In the genomic region with DNA sequence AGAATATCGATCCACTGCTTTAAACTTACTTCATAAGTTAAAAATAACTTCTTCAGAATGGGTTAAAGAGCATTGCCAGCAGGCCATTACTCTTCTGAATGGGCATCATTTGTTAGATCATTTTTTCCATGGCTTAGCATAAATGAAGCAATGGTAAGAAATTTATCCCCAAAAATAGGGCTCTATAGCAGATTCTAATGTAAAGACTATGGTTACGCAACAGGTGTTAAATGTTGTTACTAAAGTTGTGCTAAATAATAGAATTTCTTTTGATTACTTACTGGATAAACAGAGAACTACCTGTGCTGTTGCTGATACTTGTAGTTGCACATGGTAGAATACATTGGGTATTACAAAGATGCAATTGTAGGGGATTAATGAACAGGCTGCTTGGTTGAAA, we compare ENCODE assay signal across 42 cellular contexts. TPM values are rescaled to one million over a fixed set of nuclear protein-coding genes. Genes with fewer than 3 reads are reported as not detected.
"Had no signal": no experiment of that assay in that cellular context is flagged by ENCODE, and none has a peak within 500 bp of the region (broad histone marks: within the 10 kb centered on the region; RNA-seq: fewer than 3 reads in every experiment).

No MANE protein-coding gene starts in this region.

- H3K36me3 ChIP-seq: adrenal gland, ascending aorta, brain microvascular endothelial cell, breast epithelium, cardiac muscle cell had no signal

- H3K4me3 Mint-ChIP-seq: activated naive CD4-positive, alpha-beta T cell treated with anti-CD3 and anti-CD28 coated beads for 36 hours; activated naive CD4-positive, alpha-beta T cell treated with anti-CD3 and anti-CD28 coated beads, Interleukin-2, amount 10 ng/mL, durations not matched to agents 7 days and 5 days; activated naive CD4-positive, alpha-beta T cell treated with anti-CD3 and anti-CD28 coated beads, Interleukin-2, amount 50 U/mL, for 24 hours; activated naive CD8-positive, alpha-beta T cell; activated naive CD8-positive, alpha-beta T cell treated with anti-CD3 and anti-CD28 coated beads for 36 hours; activated naive CD8-positive, alpha-beta T cell treated with anti-CD3 and anti-CD28 coated beads, Interleukin-2, amount 10 ng/mL, durations not matched to agents 7 days and 5 days; activated naive CD8-positive, alpha-beta T cell treated with anti-CD3 and anti-CD28 coated beads, Interleukin-2, amount 50 U/mL, for 24 hours; activated T-cell treated with anti-CD3 and anti-CD28 coated beads, Interleukin-2, amount 50 U/mL, for 24 hours; activated T-cell treated with anti-CD3 and anti-CD28 coated beads, Interleukin-2, amount 50 U/mL, for 4 hours; activated T-cell treated with anti-CD3 and anti-CD28 coated beads, Interleukin-2, amount 50 U/mL, for 72 hours; activated T-helper 1 cell treated with anti-CD3 and anti-CD28 coated beads, Interleukin-12 subunit alpha, Interleukin-12 subunit beta, Interleukin-2, Interleukin-4 antibody, amounts not matched to agents 30 ng/mL and 10 ng/mL and 1 ng/mL, durations not matched to agents 14 hours and 24 hours and 36 hours; activated T-helper 17 cell treated with anti-CD3 and anti-CD28 coated beads, Interleukin-2, amount 50 U/mL, for 72 hours; brain; central memory CD8-positive, alpha-beta T cell had no signal

- H3K27me3 ChIP-seq: adrenal gland, ascending aorta, body of pancreas, brain microvascular endothelial cell, breast epithelium, cardiac muscle cell had no signal

- FAIRE-seq: astrocyte, bronchial epithelial cell had no signal

- H3K27me3 Mint-ChIP-seq: activated naive CD4-positive, alpha-beta T cell treated with anti-CD3 and anti-CD28 coated beads, Interleukin-2, amount 10 ng/mL, durations not matched to agents 7 days and 5 days; activated naive CD4-positive, alpha-beta T cell treated with anti-CD3 and anti-CD28 coated beads, Interleukin-2, amount 50 U/mL, for 24 hours; activated naive CD8-positive, alpha-beta T cell; activated naive CD8-positive, alpha-beta T cell treated with anti-CD3 and anti-CD28 coated beads for 36 hours; activated naive CD8-positive, alpha-beta T cell treated with anti-CD3 and anti-CD28 coated beads, Interleukin-2, amount 10 ng/mL, durations not matched to agents 7 days and 5 days; activated naive CD8-positive, alpha-beta T cell treated with anti-CD3 and anti-CD28 coated beads, Interleukin-2, amount 50 U/mL, for 24 hours; activated T-cell treated with anti-CD3 and anti-CD28 coated beads, Interleukin-2, amount 50 U/mL, for 24 hours; activated T-helper 17 cell treated with anti-CD3 and anti-CD28 coated beads, Interleukin-2, amount 50 U/mL, for 72 hours; brain; central memory CD8-positive, alpha-beta T cell had no signal

- H3K4me1 ChIP-seq: adrenal gland, ascending aorta, body of pancreas, breast epithelium had no signal

- H3K27ac ChIP-seq: adrenal gland, ascending aorta, body of pancreas, brain microvascular endothelial cell, breast epithelium, cardiac muscle cell had no signal

- H3K4me3 ChIP-seq: adrenal gland, ascending aorta, body of pancreas, breast epithelium, cardiac muscle cell had no signal

- DNase-seq: activated effector memory CD4-positive, alpha-beta T cell treated with anti-CD3 and anti-CD28 coated beads, Interleukin-2, amount 50 U/mL, for 16 hours; activated effector memory CD4-positive, alpha-beta T cell treated with Interleukin-2 at 50 U/mL for 16 hours; activated gamma-delta T cell; activated gamma-delta T cell treated with Interleukin-2 at 50 U/mL for 16 hours; activated naive CD4-positive, alpha-beta T cell; activated naive CD4-positive, alpha-beta T cell treated with anti-CD3 and anti-CD28 coated beads for 36 hours; activated naive CD4-positive, alpha-beta T cell treated with anti-CD3 and anti-CD28 coated beads, Interleukin-2, amount 10 ng/mL, durations not matched to agents 7 days and 5 days; activated naive CD4-positive, alpha-beta T cell treated with anti-CD3 and anti-CD28 coated beads, Interleukin-2, amount 50 U/mL, for 16 hours; activated naive CD4-positive, alpha-beta T cell treated with Interleukin-2 at 50 U/mL for 16 hours; activated naive CD8-positive, alpha-beta T cell treated with anti-CD3 and anti-CD28 coated beads for 36 hours; activated naive CD8-positive, alpha-beta T cell treated with anti-CD3 and anti-CD28 coated beads, Interleukin-2, amount 10 ng/mL, durations not matched to agents 7 days and 5 days; activated naive CD8-positive, alpha-beta T cell treated with anti-CD3 and anti-CD28 coated beads, Interleukin-2, amount 50 U/mL, for 24 hours; activated T-cell treated with anti-CD3 and anti-CD28 coated beads, Interleukin-2, amount 50 U/mL, for 1 hour; activated T-cell treated with anti-CD3 and anti-CD28 coated beads, Interleukin-2, amount 50 U/mL, for 24 hours; activated T-cell treated with anti-CD3 and anti-CD28 coated beads, Interleukin-2, amount 50 U/mL, for 4 hours; activated T-cell treated with anti-CD3 and anti-CD28 coated beads, Interleukin-2, amount 50 U/mL, for 48 hours; activated T-cell treated with anti-CD3 and anti-CD28 coated beads, Interleukin-2, amount 50 U/mL, for 72 hours; adrenal gland; amniotic stem cell; amygdala; anterior cingulate cortex; aorta; body of pancreas; brain microvascular endothelial cell; caudate nucleus; central memory CD4-positive, alpha-beta T cell; cerebellar nuclear complex had no signal

- ATAC-seq: activated naive CD4-positive, alpha-beta T cell treated with anti-CD3 and anti-CD28 coated beads, Interleukin-2, amount 50 U/mL, for 72 hours; activated naive CD8-positive, alpha-beta T cell treated with anti-CD3 and anti-CD28 coated beads, Interleukin-2, amount 50 U/mL, for 24 hours; activated T-cell treated with anti-CD3 and anti-CD28 coated beads, Interleukin-2, amount 50 U/mL, for 4 hours; activated T-cell treated with anti-CD3 and anti-CD28 coated beads, Interleukin-2, amount 50 U/mL, for 72 hours; activated T-helper 17 cell treated with anti-CD3 and anti-CD28 coated beads, Interleukin-2, amount 50 U/mL, for 72 hours; body of pancreas had no signal

- H3K36me3 Mint-ChIP-seq: activated naive CD4-positive, alpha-beta T cell treated with anti-CD3 and anti-CD28 coated beads, Interleukin-2, amount 10 ng/mL, durations not matched to agents 7 days and 5 days; activated naive CD8-positive, alpha-beta T cell; brain had no signal

- H3K27ac Mint-ChIP-seq: activated naive CD4-positive, alpha-beta T cell treated with anti-CD3 and anti-CD28 coated beads for 36 hours; activated naive CD4-positive, alpha-beta T cell treated with anti-CD3 and anti-CD28 coated beads, Interleukin-2, amount 10 ng/mL, durations not matched to agents 7 days and 5 days; activated naive CD4-positive, alpha-beta T cell treated with anti-CD3 and anti-CD28 coated beads, Interleukin-2, amount 50 U/mL, for 24 hours; activated naive CD4-positive, alpha-beta T cell treated with anti-CD3 and anti-CD28 coated beads, Interleukin-2, amount 50 U/mL, for 72 hours; activated naive CD8-positive, alpha-beta T cell; activated naive CD8-positive, alpha-beta T cell treated with anti-CD3 and anti-CD28 coated beads for 36 hours; activated naive CD8-positive, alpha-beta T cell treated with anti-CD3 and anti-CD28 coated beads, Interleukin-2, amount 10 ng/mL, durations not matched to agents 7 days and 5 days; activated naive CD8-positive, alpha-beta T cell treated with anti-CD3 and anti-CD28 coated beads, Interleukin-2, amount 50 U/mL, for 24 hours; activated T-cell treated with anti-CD3 and anti-CD28 coated beads, Interleukin-2, amount 50 U/mL, for 24 hours; activated T-cell treated with anti-CD3 and anti-CD28 coated beads, Interleukin-2, amount 50 U/mL, for 72 hours; activated T-helper 1 cell treated with anti-CD3 and anti-CD28 coated beads, Interleukin-12 subunit alpha, Interleukin-12 subunit beta, Interleukin-2, Interleukin-4 antibody, amounts not matched to agents 30 ng/mL and 10 ng/mL and 1 ng/mL, durations not matched to agents 14 hours and 24 hours and 36 hours; activated T-helper 17 cell treated with anti-CD3 and anti-CD28 coated beads, Interleukin-2, amount 50 U/mL, for 72 hours; activated T-helper 2 cell treated with anti-CD3 and anti-CD28 coated beads, Interferon-gamma antibody, Interleukin-2, Interleukin-4, amounts not matched to agents 10 μg/mL and 5 μg/mL and 100 μg/mL, durations not matched to agents 14 hours and 24 hours and 36 hours; brain had no signal

- H3K4me1 Mint-ChIP-seq: activated naive CD4-positive, alpha-beta T cell treated with anti-CD3 and anti-CD28 coated beads, Interleukin-2, amount 10 ng/mL, durations not matched to agents 7 days and 5 days; activated naive CD4-positive, alpha-beta T cell treated with anti-CD3 and anti-CD28 coated beads, Interleukin-2, amount 50 U/mL, for 24 hours; activated naive CD8-positive, alpha-beta T cell treated with anti-CD3 and anti-CD28 coated beads for 36 hours; activated naive CD8-positive, alpha-beta T cell treated with anti-CD3 and anti-CD28 coated beads, Interleukin-2, amount 10 ng/mL, durations not matched to agents 7 days and 5 days; activated naive CD8-positive, alpha-beta T cell treated with anti-CD3 and anti-CD28 coated beads, Interleukin-2, amount 50 U/mL, for 24 hours; activated T-helper 17 cell treated with anti-CD3 and anti-CD28 coated beads, Interleukin-2, amount 50 U/mL, for 72 hours; brain; central memory CD8-positive, alpha-beta T cell had no signal

RNA-seq across cellular contexts. Expression of a gene that starts 15.9 kb away (rescaled TPM):
- total RNA-seq: activated naive CD4-positive, alpha-beta T cell treated with anti-CD3 and anti-CD28 coated beads for 36 hours; activated naive CD4-positive, alpha-beta T cell treated with anti-CD3 and anti-CD28 coated beads, Interleukin-2, amount 50 U/mL, for 72 hours; activated naive CD8-positive, alpha-beta T cell treated with anti-CD3 and anti-CD28 coated beads for 36 hours; activated naive CD8-positive, alpha-beta T cell treated with anti-CD3 and anti-CD28 coated beads, Interleukin-2, amount 10 ng/mL, durations not matched to agents 7 days and 5 days; activated T-cell treated with anti-CD3 and anti-CD28 coated beads, Interleukin-2, amount 50 U/mL, for 4 hours; activated T-helper 1 cell treated with anti-CD3 and anti-CD28 coated beads, Interleukin-12 subunit alpha, Interleukin-12 subunit beta, Interleukin-2, Interleukin-4 antibody, amounts not matched to agents 30 ng/mL and 10 ng/mL and 1 ng/mL, durations not matched to agents 14 hours and 24 hours and 36 hours; activated T-helper 17 cell treated with anti-CD3 and anti-CD28 coated beads, Interleukin-2, amount 50 U/mL, for 72 hours; activated T-helper 2 cell treated with anti-CD3 and anti-CD28 coated beads, Interferon-gamma antibody, Interleukin-2, Interleukin-4, amounts not matched to agents 10 μg/mL and 5 μg/mL and 100 μg/mL, durations not matched to agents 14 hours and 24 hours and 36 hours; astrocyte; cardiac muscle cell; cardiac septum; chondrocyte had no signal
- polyA plus RNA-seq: cardiac muscle cell had no signal
